23 cellular contexts compared by ENCODE assay signal in genomic region chr4:181601118-181601517, GRCh38.
DNase-seq lines count a peak whose midpoint lies in the region; ATAC-seq and TF ChIP-seq lines count a peak whose summit lies in the region.
"Had no signal": no experiment of that assay in that cellular context is flagged by ENCODE, and none has a peak within 500 bp of the region (broad histone marks: within the 10 kb centered on the region; RNA-seq: fewer than 3 reads in every experiment).

No MANE protein-coding gene starts in this region.

- H3K4me1 ChIP-seq in SK-N-SH (ENCODE audit: control insufficient read depth in 1 of 2, insufficient read depth in 2 of 2, low read depth in 1 of 2, low read length in 1 of 2): no peaks in the 10 kb centered on the region; a peak in 1 of 4 replicates
- H3K4me1 ChIP-seq in colonic mucosa: no peaks in the 10 kb centered on the region
- H3K4me1 ChIP-seq: BE2C, SJSA1 had no signal

- no peak overlapping the region for H3K4me3 ChIP-seq in SK-N-SH (ENCODE audit: low read depth in 2 of 2, low read length in 1 of 2)
- H3K4me3 ChIP-seq in colonic mucosa: no peak overlapping the region
- H3K4me3 ChIP-seq: SJSA1 had no signal

- H2AFZ ChIP-seq in SK-N-SH (ENCODE audit: low read depth): no peak overlapping the region

- 26% methylated on average over 2 of the region's 2 CpGs for WGBS in SK-N-SH (ENCODE audit: low lambda C conversion rate)

- intact Hi-C loops in posterior vena cava (cut with DNase I): no loop called here
- intact Hi-C loops in colonic mucosa (cut with DNase I): no loop called here

- H3K36me3 ChIP-seq in SK-N-SH (replicated peaks in 1 of 2; ENCODE audit: control insufficient read depth in 1 of 2, insufficient read depth in 2 of 2, low read length in 1 of 2): no peaks in the 10 kb centered on the region
- H3K36me3 ChIP-seq in colonic mucosa: no peaks in the 10 kb centered on the region
- H3K36me3 ChIP-seq: BE2C, SJSA1 had no signal

- CTCF ChIA-PET in SK-N-SH (lab: Yijun Ruan, JAX): no interaction called here

- POLR2A ChIA-PET in SK-N-SH (lab: Yijun Ruan, JAX): no interaction called here

- no peaks in the 10 kb centered on the region for H4K20me1 ChIP-seq in SK-N-SH (ENCODE audit: insufficient read depth)

- ATAC-seq in SK-N-SH treated with all-trans-retinoic acid at 6 μM for 48 hours: peak; percentile 52; the same call in 2 of the 3 replicates
- ATAC-seq: HepG2 had no signal

- no peak for TF ChIP-seq RAD21 in SK-N-SH (IDR thresholded peaks at IDR 0.05; ENCODE audit: low read length)

- H3K9ac ChIP-seq in SK-N-SH: no peak overlapping the region
- H3K9ac ChIP-seq in colonic mucosa (ENCODE audit: low read depth in 2 of 2, low read length in 2 of 2): no peak overlapping the region

- TF ChIP-seq EP300 in SK-N-SH (IDR thresholded peaks at IDR 0.05; ENCODE audit: borderline replicate concordance in 1 of 2, low read depth in 1 of 2, low read length in 1 of 2): no peak

- no peak overlapping the region for H3K4me2 ChIP-seq in SK-N-SH

- H3K9me3 ChIP-seq in SK-N-SH (no peaks in the 10 kb centered on the region), colonic mucosa (no peaks in the 10 kb centered on the region)
- H3K9me3 ChIP-seq: BE2C, SJSA1 had no signal

- TF ChIP-seq CTCF in SK-N-SH (IDR thresholded peaks at IDR 0.05) (no peak), colonic mucosa (IDR thresholded peaks at IDR 0.05) (no peak)

- no peak for DNase-seq in SK-N-SH
- DNase-seq in amniotic epithelial cell (ENCODE audit: low read depth): peak; percentile 11
- peak; percentile 17 for DNase-seq in iris pigment epithelial cell (ENCODE audit: low read depth)
- no peak for DNase-seq in posterior vena cava (ENCODE audit: low spot score)
- DNase-seq in colonic mucosa: no peak
- DNase-seq in NCI-H2029 (lab: John Stamatoyannopoulos, UW): no peak
- DNase-seq: BE2C; CD8-positive, alpha-beta memory T cell; DMS 273 treated with DMSO at 0.1 percent for 48 hours; DMS79; HCEC 1CT; Karpas-422; MV-4-11; NCI-H1105; NCI-H1436 treated with DMSO at 0.1 percent for 48 hours; NCI-H1930; NCI-H69; Right ventricle myocardium superior; RPMI8226 had no signal

- no peaks in the 10 kb centered on the region for H3F3A ChIP-seq in SK-N-SH (replicated peaks; ENCODE audit: insufficient read depth)

- no peak overlapping the region for H3K27ac ChIP-seq in SK-N-SH (ENCODE audit: low read depth in 2 of 2, low read length in 1 of 2)
- H3K27ac ChIP-seq in colonic mucosa: no peak overlapping the region
- H3K27ac ChIP-seq: 22Rv1, SJSA1 had no signal

- H3K27me3 ChIP-seq in SK-N-SH (ENCODE audit: insufficient read depth): no peaks in the 10 kb centered on the region
- H3K27me3 ChIP-seq in colonic mucosa: no peaks in the 10 kb centered on the region
- H3K27me3 ChIP-seq: BE2C had no signal

- no peaks in the 10 kb centered on the region for H3K9me2 ChIP-seq in SK-N-SH

- H3K79me2 ChIP-seq in SK-N-SH (ENCODE audit: insufficient read depth): no peaks in the 10 kb centered on the region

TF ChIP-seq in SK-N-SH treated with all-trans-retinoic acid at 6 μM for 48 hours, 23 proteins besides CTCF, POLR2A, EP300 and RAD21:
- TF ChIP-seq CSRNP3 (CRISPR knock-in tag; IDR thresholded peaks at IDR 0.05): no peak
- no peak for TF ChIP-seq PPARA (CRISPR knock-in tag; IDR thresholded peaks at IDR 0.05; ENCODE audit: borderline replicate concordance)
- TF ChIP-seq ZNF565 (CRISPR knock-in tag; conservative IDR thresholded peaks at IDR 0.05; ENCODE audit: low read depth): no peak
- no peak for TF ChIP-seq RARB (CRISPR knock-in tag; IDR thresholded peaks at IDR 0.05)
- TF ChIP-seq ZC3H10 (CRISPR knock-in tag; IDR thresholded peaks at IDR 0.05): no peak
- no peak for TF ChIP-seq OSR1 (CRISPR knock-in tag; IDR thresholded peaks at IDR 0.05)
TF ChIP-seq in SK-N-SH treated with all-trans-retinoic acid at 6 μM for 48 hours: peak in this region for 0.

TF ChIP-seq in SK-N-SH, 30 proteins besides CTCF, POLR2A, EP300 and RAD21:
- no peak for TF ChIP-seq YY1 (IDR thresholded peaks at IDR 0.05; ENCODE audit: low read depth)
- TF ChIP-seq RCOR1 (IDR thresholded peaks at IDR 0.05; ENCODE audit: low read length): no peak
- TF ChIP-seq NFIC (IDR thresholded peaks at IDR 0.05; ENCODE audit: borderline replicate concordance): no peak

Comparison
In these comparisons a context has a peak if more than half of its experiments do, and no peak if none do; other contexts are left out.
1. DNase-seq: peak in amniotic epithelial cell (single experiment) and iris pigment epithelial cell (single experiment); none in SK-N-SH (single experiment), posterior vena cava (single experiment), colonic mucosa (single experiment) and NCI-H2029 (single experiment).